Comparison of ENCODE assay signal across 15 cellular contexts in the genomic region with DNA sequence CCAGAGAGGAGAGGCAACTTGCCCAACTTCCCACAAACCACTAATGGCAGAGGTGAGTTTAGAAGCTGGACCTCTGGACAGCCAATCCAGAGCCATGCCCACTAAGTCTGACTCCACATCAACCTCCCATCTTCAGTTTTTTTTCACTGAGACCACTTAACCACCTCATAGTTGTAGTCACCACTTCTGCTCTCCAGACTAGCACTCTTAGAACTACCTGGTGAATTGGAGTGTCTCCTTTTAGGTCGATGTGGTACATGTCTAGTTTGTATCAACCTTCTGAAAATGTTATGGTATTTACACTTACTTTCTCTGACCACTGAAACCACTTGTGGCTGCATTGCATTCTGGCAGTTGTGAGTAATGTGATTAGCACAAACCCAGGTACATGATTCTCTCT.
DNase-seq lines count a peak whose midpoint lies in the region; ATAC-seq lines count a peak whose summit lies in the region.
"Had no signal": no experiment of that assay in that cellular context is flagged by ENCODE, and none has a peak within 500 bp of the region (broad histone marks: within the 10 kb centered on the region; RNA-seq: fewer than 3 reads in every experiment).

No MANE protein-coding gene starts in this region.

- no peak overlapping the region for H3K14ac ChIP-seq in trophoblast cell (ENCODE audit: low read length)

- no peak overlapping the region for H2AFZ ChIP-seq in trophoblast cell (ENCODE audit: insufficient read depth, low read length, poor library complexity)

- peak overlapping the region; percentile 11 for H4K8ac ChIP-seq in trophoblast cell (ENCODE audit: low read depth, low read length)

- no peak overlapping the region for H4K91ac ChIP-seq in trophoblast cell (ENCODE audit: low read depth, low read length)

- no peak overlapping the region for H2AK5ac ChIP-seq in trophoblast cell (ENCODE audit: low read length)

- H4K12ac ChIP-seq in trophoblast cell (ENCODE audit: low read depth, low read length): no peak overlapping the region

- H3K9ac ChIP-seq in trophoblast cell (ENCODE audit: low read length): no peak overlapping the region

- H3K4me1 ChIP-seq in trophoblast cell (ENCODE audit: control insufficient read depth in 1 of 2, insufficient read depth in 2 of 2, low read length in 2 of 2): no peaks in the 10 kb centered on the region

- H3K9me3 ChIP-seq in trophoblast cell (ENCODE audit: insufficient read depth, low read depth, low read length): no peaks in the 10 kb centered on the region
- H3K9me3 ChIP-seq: HAP-1 had no signal

- no peak overlapping the region for H3K27ac ChIP-seq in trophoblast cell (ENCODE audit: low read depth, low read length)
- H3K27ac ChIP-seq: SK-N-MC had no signal

- H3K23ac ChIP-seq in trophoblast cell (ENCODE audit: low read length): no peak overlapping the region

- no peak overlapping the region for H3K4me3 ChIP-seq in Jurkat, Clone E6-1 (ENCODE audit: low read length)
- no peak overlapping the region for H3K4me3 ChIP-seq in trophoblast cell (ENCODE audit: low read depth, low read length)
- H3K4me3 ChIP-seq: HAP-1, SK-N-MC had no signal

- no peak overlapping the region for H2BK120ac ChIP-seq in trophoblast cell (ENCODE audit: insufficient read depth, low read length, poor library complexity)

- ATAC-seq in HG02759 (IDR thresholded peaks at IDR 0.05; ENCODE audit: unreplicated experiment): no peak

- no peak overlapping the region for H3K18ac ChIP-seq in trophoblast cell (ENCODE audit: low read length)

- no peaks in the 10 kb centered on the region for H3K36me3 ChIP-seq in trophoblast cell (ENCODE audit: control insufficient read depth in 1 of 2, insufficient read depth in 2 of 2, low read length in 2 of 2)
- H3K36me3 ChIP-seq: HAP-1 had no signal

- no peaks in the 10 kb centered on the region for H3K27me3 ChIP-seq in trophoblast cell (ENCODE audit: insufficient read depth, low read length)

- no peak overlapping the region for H3K4me2 ChIP-seq in trophoblast cell (ENCODE audit: low read length)

- WGBS in trophoblast cell (ENCODE audit: extremely low coverage, insufficient coverage, insufficient read length): no CpG with 5 or more reads among the region's 1 CpG

- no peaks in the 10 kb centered on the region for H3K79me2 ChIP-seq in trophoblast cell (ENCODE audit: control insufficient read depth, insufficient read depth, low read length, poor library complexity)

- H3K4ac ChIP-seq in trophoblast cell (ENCODE audit: low read depth, low read length): no peak overlapping the region

- no peaks in the 10 kb centered on the region for H3K79me1 ChIP-seq in trophoblast cell (ENCODE audit: low read length)

- DNase-seq in Daoy (ENCODE audit: low read depth) (peak; percentile 51), amniotic epithelial cell (ENCODE audit: low read depth) (peak; percentile 35), trophoblast cell (no peak), KG1 (lab: John Stamatoyannopoulos, UW) (no peak)
- DNase-seq in Jurkat, Clone E6-1 (ENCODE audit: low read depth, low spot score): peak; percentile 1
- no peak for DNase-seq in activated CD8-positive, alpha-beta memory T cell treated with anti-CD3 and anti-CD28 coated beads for 24 hours
- DNase-seq: CD4-positive, alpha-beta T cell; DND-41; GF-D8; NCI-H1092; NCI-H1694; NCI-H2107 had no signal

- no peak overlapping the region for H2BK5ac ChIP-seq in trophoblast cell (ENCODE audit: low read depth, low read length, poor library complexity)

- no peak overlapping the region for H2BK12ac ChIP-seq in trophoblast cell (ENCODE audit: low read length)

Comparison
In these comparisons a context has a peak if more than half of its experiments do, and no peak if none do; other contexts are left out.
1. DNase-seq: peak in Daoy (single experiment), Jurkat, Clone E6-1 (single experiment) and amniotic epithelial cell (single experiment); none in trophoblast cell (0 of 2), activated CD8-positive, alpha-beta memory T cell treated with anti-CD3 and anti-CD28 coated beads for 24 hours (single experiment) and KG1 (single experiment).